ENCODE assay signal across 8 cellular contexts in genomic region chr1:151060241-151061011, GRCh38. TPM values are rescaled to one million over a fixed set of nuclear protein-coding genes. Genes with fewer than 3 reads are reported as not detected.
A peak's percentile ranks its signal among the peaks of the same experiment; 100 is the strongest.
DNase-seq lines count a peak whose midpoint lies in the region; ATAC-seq, FAIRE-seq and TF ChIP-seq lines count a peak whose summit lies in the region.

A gene with protein sequence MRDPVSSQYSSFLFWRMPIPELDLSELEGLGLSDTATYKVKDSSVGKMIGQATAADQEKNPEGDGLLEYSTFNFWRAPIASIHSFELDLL (plus strand): TSS chr1:151060397. CDS start chr1:151067225, 6,828 bp downstream.

- SMC1A ChIA-PET in GM12878 (lab: Charles Lee; ENCODE audit: uncharacterized antibody, unreplicated experiment) = interaction anchor here (0.6 to 3.6 kb wide), 8 partner anchors 11 to 54 kb away, joined by 3 to 22 read pairs (median 6); partner anchors contain the start of genes C1orf56, GABPB2 and MINDY1

- peaks cover 56% of the 10 kb centered on the region for H3K4me1 Mint-ChIP-seq in HFFc6 (ENCODE audit: low read depth)

- peak within 1 kb of the TSS; percentile 93 for H3K4me3 Mint-ChIP-seq in HFFc6

- peak within 1 kb of the TSS; percentile 99 for H3K27ac Mint-ChIP-seq in HFFc6

- RAD21 ChIA-PET in GM12878 (lab: Charles Lee; ENCODE audit: unreplicated experiment) = interaction anchor here (0.9 to 1.9 kb wide), 4 partner anchors 11 to 221 kb away, joined by 3 to 8 read pairs (median 4); partner anchors contain the start of gene TNFAIP8L2

- H3K4me1 ChIP-seq in BLaER1 (peaks cover 76% of the 10 kb centered on the region), OCI-LY3 (ENCODE audit: low read length) (peaks cover 26% of the 10 kb centered on the region), GM12878 (ENCODE audit: control insufficient read depth, insufficient read depth, low read length) (peaks cover 25% of the 10 kb centered on the region)

- intact Hi-C loops in GM12878 (cut with micrococcal nuclease; ENCODE audit: unreplicated experiment) (no loop called here), posterior cingulate gyrus (cut with DNase I) (no loop called here)

- H3K36me3 Mint-ChIP-seq in HFFc6 (ENCODE audit: low read depth) = peaks cover 35% of the 10 kb centered on the region

- TF ChIP-seq RAD21 in GM12878 (IDR thresholded peaks at IDR 0.05; ENCODE audit: insufficient read depth, low read depth, low read length) = no peak

- peak within 1 kb of the TSS; percentile 90 for H3K27ac ChIP-seq in BLaER1
- peak within 1 kb of the TSS; percentile 65 for H3K27ac ChIP-seq in OCI-LY3 (ENCODE audit: low read length)
- peak within 1 kb of the TSS; percentile 97 for H3K27ac ChIP-seq in GM12878 (ENCODE audit: control insufficient read depth, insufficient read depth)

- H3K4me2 ChIP-seq in BLaER1 (peak within 1 kb of the TSS; percentile 95), OCI-LY3 (ENCODE audit: low read length) (peak within 1 kb of the TSS; percentile 96), GM12878 (ENCODE audit: control insufficient read depth, insufficient read depth) (peak within 1 kb of the TSS; percentile 73)

- H3K27me3 ChIP-seq in BLaER1 (no peaks in the 10 kb centered on the region), OCI-LY3 (ENCODE audit: low read depth, low read length) (no peaks in the 10 kb centered on the region), GM12878 (replicated peaks in 1 of 2; ENCODE audit: control insufficient read depth in 2 of 2, insufficient read depth in 2 of 2, low read length in 1 of 2) (no peaks in the 10 kb centered on the region)

- WGBS in GM12878 (ENCODE audit: insufficient coverage, insufficient replicate concordance, low lambda C conversion rate, missing lambda C conversion rate) = 17% methylated on average over 13 of the region's 13 CpGs

- H3K4me3 ChIP-seq in BLaER1 = peak within 1 kb of the TSS; percentile 94
- H3K4me3 ChIP-seq in OCI-LY3 (ENCODE audit: low read length) = peak within 1 kb of the TSS; percentile 89
- H3K4me3 ChIP-seq in GM12878 = peak within 1 kb of the TSS; percentile 93

- no TSS peak for BruUV-seq in GM12878 (replicated peaks; lab: Mats Ljungman, UMichigan)

- ATAC-seq in GM12878 = peak; percentile 3; the same call in 1 of the 3 replicates
- no peak for ATAC-seq in GM18867 (IDR thresholded peaks at IDR 0.05; ENCODE audit: unreplicated experiment)

- peak within 1 kb of the TSS; percentile 92 for H2AFZ ChIP-seq in OCI-LY3 (ENCODE audit: low read depth, low read length)
- peak within 1 kb of the TSS; percentile 95 for H2AFZ ChIP-seq in GM12878 (ENCODE audit: control insufficient read depth, low read depth, low read length)

- no peaks in the 10 kb centered on the region; the same call in 1 of the 2 replicates for H3K9me3 ChIP-seq in BLaER1
- no peaks in the 10 kb centered on the region for H3K9me3 ChIP-seq in OCI-LY3 (ENCODE audit: insufficient read depth, low read length)
- no peaks in the 10 kb centered on the region for H3K9me3 ChIP-seq in GM12878 (replicated peaks; ENCODE audit: control insufficient read depth, insufficient read depth, low read length)

- no peaks in the 10 kb centered on the region for H3K9me3 Mint-ChIP-seq in HFFc6

- in situ Hi-C loops in GM12878 (cut with MboI) = no loop called here

- H3K9ac ChIP-seq in BLaER1 (peak within 1 kb of the TSS; percentile 93), OCI-LY3 (ENCODE audit: low read length) (peak within 1 kb of the TSS; percentile 95), GM12878 (ENCODE audit: control insufficient read depth, insufficient read depth, low read length) (peak within 1 kb of the TSS; percentile 94)

- TF ChIP-seq CTCF in HFFc6 (IDR thresholded peaks at IDR 0.05) (peak; percentile 24; the same call in 1 of the 2 replicates), OCI-LY3 (IDR thresholded peaks at IDR 0.05; ENCODE audit: low read depth, low read length) (peak; percentile 33), GM12878 (IDR thresholded peaks at IDR 0.05 in 2 of 3, conservative IDR thresholded peaks at IDR 0.05 in 1 of 3; ENCODE audit: control insufficient read depth in 2 of 3, extremely low read depth in 1 of 3, insufficient read depth in 1 of 3, low read depth in 3 of 3, low read length in 3 of 3) (no peak)

- DNase-seq in HFFc6 (peak; percentile 43), GM12878 (ENCODE audit: low read depth, low spot score) (no peak), hepatic stellate cell (ENCODE audit: low spot score) (peak; percentile 66), posterior cingulate gyrus (peak; percentile 40 to 92 (median 70))
- no peak for DNase-seq in stimulated activated CD4-positive, alpha-beta T cell treated with anti-CD3 and anti-CD28 coated beads, Interleukin-2, amount 100 ng/mL, for 48 hours

- peaks cover 46% of the 10 kb centered on the region for H3K79me2 ChIP-seq in OCI-LY3 (ENCODE audit: low read length)
- H3K79me2 ChIP-seq in GM12878 (ENCODE audit: control insufficient read depth, insufficient read depth, low read length) = peaks cover 50% of the 10 kb centered on the region

- POLR2A ChIA-PET in GM12878 (lab: Charles Lee) = interaction anchor here (0.6 to 5.8 kb wide), 8 partner anchors 10 to 481 kb away, joined by 3 to 65 read pairs (median 4); partner anchors contain the start of genes C1orf56, GABPB2, MCL1 and VPS72

- H3K27me3 Mint-ChIP-seq in HFFc6 (ENCODE audit: insufficient read depth) = peaks cover 6% of the 10 kb centered on the region

- H4K20me1 ChIP-seq in BLaER1 = peaks cover 43% of the 10 kb centered on the region
- H4K20me1 ChIP-seq in OCI-LY3 (ENCODE audit: insufficient read depth, low read length) = peaks cover 23% of the 10 kb centered on the region
- H4K20me1 ChIP-seq in GM12878 (ENCODE audit: control insufficient read depth, insufficient read depth) = peaks cover 3% of the 10 kb centered on the region; the same call in 1 of the 2 replicates

- FAIRE-seq in GM12878 (lab: Jason Lieb, UNC) = no peak

- TF ChIP-seq POLR2A in GM12878 (IDR thresholded peaks at IDR 0.05; ENCODE audit: low read depth, low read length) = no peak

- CTCF ChIA-PET in GM12878 (lab: Yijun Ruan, JAX) = interaction anchor here (0.6 to 7.4 kb wide), 16 partner anchors 8 to 363 kb away, joined by 3 to 76 read pairs (median 4); partner anchors contain the start of genes C1orf56, GABPB2, GOLPH3L and TNFAIP8L2

- peaks cover 53% of the 10 kb centered on the region for H3K36me3 ChIP-seq in BLaER1
- H3K36me3 ChIP-seq in OCI-LY3 (replicated peaks; ENCODE audit: low read depth, low read length) = peaks cover 21% of the 10 kb centered on the region
- peaks cover 0 to 11% of the 10 kb centered on the region in 2 experiments; a peak in 3 of 4 replicates for H3K36me3 ChIP-seq in GM12878 (ENCODE audit: control insufficient read depth in 2 of 2, insufficient read depth in 2 of 2, low read length in 1 of 2)

- no peak for TF ChIP-seq EP300 in GM12878 (IDR thresholded peaks at IDR 0.05; ENCODE audit: borderline replicate concordance in 1 of 2, control insufficient read depth in 1 of 2, low read depth in 2 of 2, low read length in 2 of 2)

TF ChIP-seq in GM12878, 131 proteins besides CTCF, POLR2A, EP300 and RAD21 (continues in another document):
- no peak for TF ChIP-seq ATF7 (IDR thresholded peaks at IDR 0.05; ENCODE audit: low read depth)
- TF ChIP-seq ZSCAN29 (IDR thresholded peaks at IDR 0.05) = no peak

RNA-seq across cellular contexts. Expression of the gene that starts here (rescaled TPM):
- 10 to 100 TPM in 4 of 6 experiments, 1 to 10 TPM in 2; 9.3 to 11.7 (median 10.8) TPM for total RNA-seq in HFFc6 (2021; fragmentation: NEBNext Ultra II Directional; extraction: Animal tissue kit (Norgen Biotek cat#: 25700))
- total RNA-seq in GM12878 (2013; cell fraction: nucleolus; rRNA removed) = 2.8 and 3.2 TPM in 2 replicates
- total RNA-seq in GM12878 (2014; rRNA removed) = 6.2 and 8.1 TPM in 2 replicates
- total RNA-seq in GM12878 (2014; rRNA removed; fragmentation: Illumina TruSeq; extraction: Trizol) = 7.1 and 7.6 TPM in 2 replicates
- total RNA-seq in GM12878 (2021) = 7.0 TPM in 2 replicates
- polyA plus RNA-seq in GM12878 (2011; ENCODE audit: low read depth) = 2.5 TPM
- 7.6 and 10.1 TPM in 2 replicates for polyA plus RNA-seq in GM12878 (2011; rRNA removed)
- polyA plus RNA-seq in GM12878 (2011; cell fraction: cytosol; rRNA removed) = 5.0 and 5.2 TPM in 2 replicates
- 4.1 and 5.9 TPM in 2 replicates for polyA plus RNA-seq in GM12878 (2011; cell fraction: nucleus; rRNA removed)
- polyA plus RNA-seq in GM12878 (2012) = 3.1 and 3.7 TPM in 2 replicates
- polyA plus RNA-seq in GM12878 (2014; fragmentation: Illumina TruSeq; extraction: Trizol) = 14.2 and 16.0 TPM in 2 replicates
- 10 to 100 TPM; 17.8 to 27.3 TPM for polyA plus RNA-seq in GM12878 (2014; fragmentation: Nextera tagmentation; extraction: Ambion mirVana)
- polyA plus RNA-seq in GM12878 (2014; rRNA removed) = 6.9 and 8.2 TPM in 2 replicates
- polyA plus RNA-seq in GM12878 (2016; fragmentation: Nextera tagmentation; extraction: Ambion mirVana) = 10 to 100 TPM; 10.1 to 10.4 TPM
- 2.5 and 3.2 TPM in 2 replicates for polyA minus RNA-seq in GM12878 (2011; rRNA and poly(A)+ RNA removed)
- 0.94 and 1.5 TPM in 2 replicates for polyA minus RNA-seq in GM12878 (2011; cell fraction: cytosol; rRNA and poly(A)+ RNA removed)
- polyA minus RNA-seq in GM12878 (2011; cell fraction: nucleus; rRNA and poly(A)+ RNA removed) = 1.6 and 1.9 TPM in 2 replicates

Comparison
In these comparisons a context has a peak if more than half of its experiments do, and no peak if none do; other contexts are left out.
1. DNase-seq: peak in HFFc6 (single experiment), hepatic stellate cell (single experiment) and posterior cingulate gyrus (10 of 10); none in GM12878 (single experiment) and stimulated activated CD4-positive, alpha-beta T cell treated with anti-CD3 and anti-CD28 coated beads, Interleukin-2, amount 100 ng/mL, for 48 hours (0 of 2).
2. CTCF ChIP-seq: peak in HFFc6 (single experiment) and OCI-LY3 (single experiment); none in GM12878 (0 of 3).
3. Peak in every context shown above with its lines, with median percentiles within 50 percentile points of each other: H3K27ac ChIP-seq, H3K4me2 ChIP-seq, H3K4me3 ChIP-seq and H3K9ac ChIP-seq.